In the genomic region with DNA sequence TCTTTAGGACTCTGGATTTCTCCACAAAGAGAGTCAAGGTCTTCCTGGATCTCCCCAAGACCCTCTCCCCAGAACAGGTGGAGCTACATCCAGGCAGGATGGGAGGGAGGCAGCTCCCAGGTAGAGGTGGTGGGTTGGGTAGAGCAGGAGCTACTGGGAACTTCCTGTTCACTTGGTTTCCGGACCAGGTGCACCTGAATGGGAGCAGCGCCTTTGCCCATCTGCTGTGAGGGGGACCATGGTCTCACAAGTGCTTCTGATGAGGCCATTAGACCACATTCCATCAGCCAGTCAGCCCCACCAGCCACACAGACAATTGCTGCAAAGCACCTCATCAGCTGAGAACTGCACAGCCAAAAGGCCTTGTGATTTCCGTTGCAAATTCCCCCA, we compare ENCODE assay signal across 18 cellular contexts.
DNase-seq lines count a peak whose midpoint lies in the region; ATAC-seq and TF ChIP-seq lines count a peak whose summit lies in the region.
"Had no signal": no experiment of that assay in that cellular context is flagged by ENCODE, and none has a peak within 500 bp of the region (broad histone marks: within the 10 kb centered on the region; RNA-seq: fewer than 3 reads in every experiment).

No MANE protein-coding gene starts in this region.

- H3K4me1 ChIP-seq in right atrium auricular region (no peaks in the 10 kb centered on the region), heart right ventricle (no peaks in the 10 kb centered on the region), spleen (peaks cover 0 to 26% (median 4%) of the 10 kb centered on the region in 6 donors)
- H3K4me1 ChIP-seq: BLaER1 treated with 17β-estradiol and CSF1 and Interleukin-3, amounts not matched to agents 10 nM and 100 nM had no signal

- TF ChIP-seq CTCF in right atrium auricular region (IDR thresholded peaks at IDR 0.05) = no peak
- TF ChIP-seq CTCF in heart right ventricle (IDR thresholded peaks at IDR 0.05) = no peak
- no peak for TF ChIP-seq CTCF in spleen (IDR thresholded peaks at IDR 0.05 in 8 of 11, conservative IDR thresholded peaks at IDR 0.05 in 3 of 11)

- H3K27me3 ChIP-seq in right atrium auricular region = no peaks in the 10 kb centered on the region
- peaks cover 0 to 6% (median 0%) of the 10 kb centered on the region in 7 donors for H3K27me3 ChIP-seq in heart right ventricle
- peaks cover 0 to 9% (median 0%) of the 10 kb centered on the region in 7 donors for H3K27me3 ChIP-seq in spleen (replicated peaks in 1 of 7)
- H3K27me3 ChIP-seq: BLaER1 treated with 17β-estradiol and CSF1 and Interleukin-3, amounts not matched to agents 10 nM and 100 nM had no signal

- no peaks in the 10 kb centered on the region for H3K9me3 Mint-ChIP-seq in activated CD8-positive, alpha-beta memory T cell treated with anti-CD3 and anti-CD28 coated beads, Interleukin-2, amount 10 ng/mL, durations not matched to agents 7 days and 5 days (ENCODE audit: low read depth)
- H3K9me3 Mint-ChIP-seq: CD8-positive, alpha-beta T cell; H9; IgD-negative memory B cell had no signal

- no peak overlapping the region for H3K27ac ChIP-seq in right atrium auricular region
- H3K27ac ChIP-seq in heart right ventricle = no peak overlapping the region
- H3K27ac ChIP-seq in spleen = no peak overlapping the region
- H3K27ac ChIP-seq: BLaER1 treated with 17β-estradiol and CSF1 and Interleukin-3, amounts not matched to agents 10 nM and 100 nM had no signal

- H3K9me3 ChIP-seq in right atrium auricular region (peaks cover 0 to 3% of the 10 kb centered on the region in 2 donors), heart right ventricle (peaks cover 0 to 11% (median 0%) of the 10 kb centered on the region in 11 donors), spleen (no peaks in the 10 kb centered on the region)

- H3K36me3 Mint-ChIP-seq in activated CD8-positive, alpha-beta memory T cell treated with anti-CD3 and anti-CD28 coated beads, Interleukin-2, amount 10 ng/mL, durations not matched to agents 7 days and 5 days = no peaks in the 10 kb centered on the region
- H3K36me3 Mint-ChIP-seq: CD8-positive, alpha-beta T cell; IgD-negative memory B cell had no signal

- H3K27me3 Mint-ChIP-seq in activated CD8-positive, alpha-beta memory T cell treated with anti-CD3 and anti-CD28 coated beads, Interleukin-2, amount 10 ng/mL, durations not matched to agents 7 days and 5 days = peaks cover 10% of the 10 kb centered on the region

- H3K27ac Mint-ChIP-seq in activated CD8-positive, alpha-beta memory T cell treated with anti-CD3 and anti-CD28 coated beads, Interleukin-2, amount 10 ng/mL, durations not matched to agents 7 days and 5 days = no peak overlapping the region
- H3K27ac Mint-ChIP-seq: B cell; CD8-positive, alpha-beta T cell; IgD-negative memory B cell had no signal

- H3K4me3 ChIP-seq in right atrium auricular region (no peak overlapping the region), heart right ventricle (no peak overlapping the region), spleen (no peak overlapping the region)
- H3K4me3 ChIP-seq: BLaER1 treated with 17β-estradiol and CSF1 and Interleukin-3, amounts not matched to agents 10 nM and 100 nM had no signal

- TF ChIP-seq POLR2A in spleen (IDR thresholded peaks at IDR 0.05) = no peak

- 57 to 61% methylated on average over 3 of the region's 3 CpGs for WGBS in heart right ventricle, 2 donors
- WGBS in spleen, 5 donors = 52 to 90% (median 56%) methylated on average over 2 to 3 of the region's 3 CpGs

- intact Hi-C loops in heart right ventricle (cut with DNase I) (no loop called here), spleen (cut with DNase I; ENCODE audit: low total_unique reads) (no loop called here)

- CTCF ChIA-PET in activated CD8-positive, alpha-beta memory T cell treated with anti-CD3 and anti-CD28 coated beads, Interleukin-2, amount 10 ng/mL, durations not matched to agents 7 days and 5 days (lab: Charles Lee) = no interaction called here

- no peaks in the 10 kb centered on the region for H3K4me1 Mint-ChIP-seq in activated CD8-positive, alpha-beta memory T cell treated with anti-CD3 and anti-CD28 coated beads, Interleukin-2, amount 10 ng/mL, durations not matched to agents 7 days and 5 days
- H3K4me1 Mint-ChIP-seq: B cell had no signal

- no peak overlapping the region for H3K4me3 Mint-ChIP-seq in activated CD8-positive, alpha-beta memory T cell treated with anti-CD3 and anti-CD28 coated beads, Interleukin-2, amount 10 ng/mL, durations not matched to agents 7 days and 5 days
- H3K4me3 Mint-ChIP-seq: B cell; CD8-positive, alpha-beta T cell; H9; IgD-negative memory B cell had no signal

- DNase-seq in right atrium auricular region (ENCODE audit: low spot score) (peak; percentile 18), heart right ventricle (no peak), mesenteric fat pad (ENCODE audit: low spot score) (peak; percentile 72), spleen (peak; percentile 18), retina (no peak)
- peak; percentile 37 for DNase-seq in activated CD8-positive, alpha-beta memory T cell treated with anti-CD3 and anti-CD28 coated beads, Interleukin-2, amount 10 ng/mL, durations not matched to agents 7 days and 5 days
- DNase-seq: Calu3, DMS79 treated with DMSO at 0.1 percent for 48 hours, GF-D8, GOT3, H9 had no signal

- no peaks in the 10 kb centered on the region for H3K36me3 ChIP-seq in right atrium auricular region
- H3K36me3 ChIP-seq in heart right ventricle = no peaks in the 10 kb centered on the region
- no peaks in the 10 kb centered on the region for H3K36me3 ChIP-seq in spleen
- H3K36me3 ChIP-seq: BLaER1 treated with 17β-estradiol and CSF1 and Interleukin-3, amounts not matched to agents 10 nM and 100 nM had no signal

- no peak for ATAC-seq in heart right ventricle
- no peak for ATAC-seq in activated CD8-positive, alpha-beta memory T cell treated with anti-CD3 and anti-CD28 coated beads, Interleukin-2, amount 10 ng/mL, durations not matched to agents 7 days and 5 days
- ATAC-seq in HG02981 (IDR thresholded peaks at IDR 0.05; ENCODE audit: unreplicated experiment) = no peak
- no peak for ATAC-seq in HG03175 (IDR thresholded peaks at IDR 0.05; ENCODE audit: unreplicated experiment)
- ATAC-seq: CD8-positive, alpha-beta T cell; HepG2 had no signal

Comparison
In these comparisons a context has a peak if more than half of its experiments do, and no peak if none do; other contexts are left out.
1. DNase-seq: peak in right atrium auricular region (single experiment), activated CD8-positive, alpha-beta memory T cell treated with anti-CD3 and anti-CD28 coated beads, Interleukin-2, amount 10 ng/mL, durations not matched to agents 7 days and 5 days (single experiment), mesenteric fat pad (single experiment) and spleen (single experiment); none in heart right ventricle (0 of 2) and retina (single experiment).